Comparison of ENCODE assay signal across 27 cellular contexts in genomic region chr15:70066422-70066821, GRCh38. TPM values are rescaled to one million over a fixed set of nuclear protein-coding genes. Genes with fewer than 3 reads are reported as not detected.
DNase-seq lines count a peak whose midpoint lies in the region; ATAC-seq, FAIRE-seq and TF ChIP-seq lines count a peak whose summit lies in the region.
"Had no signal": no experiment of that assay in that cellular context is flagged by ENCODE, and none has a peak within 500 bp of the region (broad histone marks: within the 10 kb centered on the region; RNA-seq: fewer than 3 reads in every experiment).

No MANE protein-coding gene starts in this region.

- no peaks in the 10 kb centered on the region for H3K9me1 ChIP-seq in K562 (ENCODE audit: control insufficient read depth, insufficient read depth, low read length)

- ATAC-seq in GM23338 (no peak), K562 (no peak), mucosa of descending colon (no peak), GM21825 (IDR thresholded peaks at IDR 0.05; ENCODE audit: unreplicated experiment) (no peak)
- ATAC-seq: activated CD4-positive, alpha-beta T cell treated with anti-CD3 and anti-CD28 coated beads for 36 hours; GM12878; heart left ventricle; psoas muscle had no signal

- no peak for TF ChIP-seq EP300 in K562 (IDR thresholded peaks at IDR 0.05; ENCODE audit: low read length)

- no peaks in the 10 kb centered on the region for H3F3A ChIP-seq in GM23338 (replicated peaks; ENCODE audit: low read depth)

- WGBS in K562 (ENCODE audit: insufficient coverage, low coverage, missing lambda C conversion rate): 85% methylated on average over 5 of the region's 5 CpGs

- no peaks in the 10 kb centered on the region for H3K9me2 ChIP-seq in GM23338 (ENCODE audit: insufficient read depth)

- POLR2A ChIA-PET in K562 (lab: Yijun Ruan, JAX): no interaction called here

- H3K4me2 ChIP-seq in GM23338: no peak overlapping the region
- no peak overlapping the region for H3K4me2 ChIP-seq in K562 (ENCODE audit: insufficient read depth, low read length)

- no peaks in the 10 kb centered on the region for H3K9me3 Mint-ChIP-seq in GM23338
- H3K9me3 Mint-ChIP-seq: activated T-cell treated with anti-CD3 and anti-CD28 coated beads, Interleukin-2, amount 50 U/mL, for 24 hours had no signal

- peaks cover 7% of the 10 kb centered on the region for H3K79me2 ChIP-seq in GM23338 (replicated peaks; ENCODE audit: insufficient read depth)
- no peaks in the 10 kb centered on the region for H3K79me2 ChIP-seq in K562 (ENCODE audit: control insufficient read depth, insufficient read depth, low read length)

- in situ Hi-C loops in K562 (cut with MboI): no loop called here

- CTCF ChIA-PET in K562 (lab: Yijun Ruan, JAX; ENCODE audit: low intra/inter-chr PET ratio): no interaction called here

- H3K27me3 Mint-ChIP-seq in GM23338 (ENCODE audit: insufficient read depth, low read depth, poor library complexity): peaks cover 9% of the 10 kb centered on the region
- H3K27me3 Mint-ChIP-seq: activated CD4-positive, alpha-beta T cell treated with anti-CD3 and anti-CD28 coated beads for 36 hours; activated T-cell treated with anti-CD3 and anti-CD28 coated beads, Interleukin-2, amount 50 U/mL, for 24 hours had no signal

- H3K9ac ChIP-seq in K562 (ENCODE audit: insufficient read depth in 1 of 2, low read depth in 2 of 2, low read length in 2 of 2): no peak overlapping the region

- TF ChIP-seq POLR2A in K562 (conservative IDR thresholded peaks at IDR 0.05): no peak

- H3K36me3 Mint-ChIP-seq in GM23338 (ENCODE audit: low read depth): peaks cover 56% of the 10 kb centered on the region

- H3K4me3 ChIP-seq in GM23338 (no peak overlapping the region), K562 (no peak overlapping the region), mucosa of descending colon (no peak overlapping the region)
- H3K4me3 ChIP-seq: colonic mucosa, esophagus muscularis mucosa, GM12878, heart left ventricle, MG63, Peyer's patch, psoas muscle, upper lobe of right lung had no signal

- H3K27ac ChIP-seq in GM23338 (ENCODE audit: low read depth) (no peak overlapping the region), K562 (ENCODE audit: extremely low read depth, low read depth, low read length) (no peak overlapping the region)
- H3K27ac ChIP-seq: colonic mucosa, esophagus muscularis mucosa, heart left ventricle, Peyer's patch, psoas muscle, upper lobe of right lung had no signal

- H3K4me3 Mint-ChIP-seq in GM23338: no peak overlapping the region
- H3K4me3 Mint-ChIP-seq: activated CD4-positive, alpha-beta T cell treated with anti-CD3 and anti-CD28 coated beads for 36 hours; activated T-cell treated with anti-CD3 and anti-CD28 coated beads, Interleukin-2, amount 50 U/mL, for 24 hours had no signal

- peak overlapping the region; percentile 77 for H3K27ac Mint-ChIP-seq in GM23338

- intact Hi-C loops in K562 (cut with micrococcal nuclease): no loop called here
- intact Hi-C loops in mucosa of descending colon (cut with DNase I, micrococcal nuclease): no loop called here

- DNase-seq in GM23338 (ENCODE audit: low spot score): no peak
- DNase-seq in K562 (ENCODE audit: extremely low read depth in 1 of 4, low spot score in 3 of 4): no peak
- DNase-seq in foreskin melanocyte: peak; percentile 29
- peak; percentile 5 for DNase-seq in stromal cell of bone marrow (ENCODE audit: low read depth)
- DNase-seq in activated naive CD4-positive, alpha-beta T cell treated with anti-CD3 and anti-CD28 coated beads, Interleukin-2, amount 50 U/mL, for 16 hours: no peak
- no peak for DNase-seq in mucosa of descending colon
- DNase-seq in mesenteric fat pad (ENCODE audit: low spot score): no peak
- DNase-seq: activated CD4-positive, alpha-beta T cell treated with anti-CD3 and anti-CD28 coated beads for 36 hours; activated CD8-positive, alpha-beta memory T cell treated with anti-CD3 and anti-CD28 coated beads for 24 hours; activated gamma-delta T cell treated with Interleukin-2 at 50 U/mL for 16 hours; activated T-cell treated with anti-CD3 and anti-CD28 coated beads, Interleukin-2, amount 50 U/mL, for 24 hours; colonic mucosa; KBM-7; mammary epithelial cell; MG63; NCI-H1417; NCI-H2107; NCI-H510A treated with DMSO at 0.1 percent for 48 hours; Peyer's patch; psoas muscle; T-helper 1 cell; upper lobe of right lung had no signal

- no peak for FAIRE-seq in K562 (lab: Jason Lieb, UNC)
- FAIRE-seq: GM12878, TTC549 had no signal

- H2AFZ ChIP-seq in GM23338: no peak overlapping the region
- no peak overlapping the region for H2AFZ ChIP-seq in K562 (ENCODE audit: low read depth, low read length)

- peaks cover 6% of the 10 kb centered on the region; the same call in 1 of the 2 replicates for H3K4me1 ChIP-seq in GM23338 (ENCODE audit: insufficient read depth)
- H3K4me1 ChIP-seq in K562 (replicated peaks in 1 of 2; ENCODE audit: control insufficient read depth in 2 of 2, insufficient read depth in 2 of 2, low read length in 2 of 2): no peaks in the 10 kb centered on the region; a peak in 1 of 5 replicates
- H3K4me1 ChIP-seq in mucosa of descending colon (ENCODE audit: low read depth): peaks cover 24% of the 10 kb centered on the region

- peaks cover 15% of the 10 kb centered on the region for H3K4me1 Mint-ChIP-seq in GM23338

- H4K20me1 ChIP-seq in GM23338 (replicated peaks; ENCODE audit: insufficient read depth) (peaks cover 23% of the 10 kb centered on the region), K562 (replicated peaks; ENCODE audit: control insufficient read depth, insufficient read depth, low read length) (no peaks in the 10 kb centered on the region)

- TF ChIP-seq CTCF in GM23338 (conservative IDR thresholded peaks at IDR 0.05; ENCODE audit: low read depth in 2 of 2) (no peak), K562 (IDR thresholded peaks at IDR 0.05 in 2 of 3, conservative IDR thresholded peaks at IDR 0.05 in 1 of 3; ENCODE audit: insufficient read depth in 2 of 3, low read depth in 1 of 3, low read length in 3 of 3) (no peak), mucosa of descending colon (IDR thresholded peaks at IDR 0.05) (no peak)

- TF ChIP-seq RAD21 in K562 (CRISPR knock-in tag; conservative IDR thresholded peaks at IDR 0.05 in 1 of 2, IDR thresholded peaks at IDR 0.05 in 1 of 2): no peak

- no peaks in the 10 kb centered on the region for H3K9me3 ChIP-seq in K562 (replicated peaks; ENCODE audit: control insufficient read depth, insufficient read depth, low read depth, low read length)
- no peaks in the 10 kb centered on the region for H3K9me3 ChIP-seq in mucosa of descending colon
- H3K9me3 ChIP-seq: colonic mucosa, esophagus muscularis mucosa, heart left ventricle, MG63, Peyer's patch, psoas muscle, upper lobe of right lung had no signal

- H3K36me3 ChIP-seq in GM23338 (ENCODE audit: insufficient read depth) (no peaks in the 10 kb centered on the region; the same call in none of the 2 replicates), K562 (ENCODE audit: control insufficient read depth, insufficient read depth, low read length) (peaks cover 98% of the 10 kb centered on the region), mucosa of descending colon (ENCODE audit: low read depth) (peaks cover 1% of the 10 kb centered on the region)

- H3K27me3 ChIP-seq in GM23338 (ENCODE audit: insufficient read depth): no peaks in the 10 kb centered on the region
- H3K27me3 ChIP-seq in K562 (ENCODE audit: control insufficient read depth in 2 of 2, insufficient read depth in 2 of 2, low read length in 2 of 2): no peaks in the 10 kb centered on the region
- H3K27me3 ChIP-seq: colonic mucosa, esophagus muscularis mucosa, heart left ventricle, MG63, Peyer's patch, upper lobe of right lung had no signal

- no TSS peak for BruUV-seq in K562 (replicated peaks; lab: Mats Ljungman, UMichigan)

TF ChIP-seq in GM23338, 12 proteins besides CTCF, POLR2A, EP300 and RAD21 (continues in another document):
- TF ChIP-seq ZNF331 (CRISPR knock-in tag; IDR thresholded peaks at IDR 0.05; ENCODE audit: low read depth) (no peak), EZH2 (IDR thresholded peaks at IDR 0.05; ENCODE audit: low read depth, unreplicated experiment) (no peak), JUNB (IDR thresholded peaks at IDR 0.05; ENCODE audit: unreplicated experiment) (no peak), CREB1 (CRISPR knock-in tag; IDR thresholded peaks at IDR 0.05; ENCODE audit: low read depth) (no peak), EZH2phosphoT487 (IDR thresholded peaks at IDR 0.05; ENCODE audit: unreplicated experiment) (no peak), STAT1 (IDR thresholded peaks at IDR 0.05; ENCODE audit: unreplicated experiment) (no peak)

TF ChIP-seq in K562, 482 proteins besides CTCF, POLR2A, EP300 and RAD21:
- TF ChIP-seq ZFP1 (CRISPR knock-in tag; IDR thresholded peaks at IDR 0.05) (no peak), NFE2 (IDR thresholded peaks at IDR 0.05; ENCODE audit: low read depth) (peak; percentile 14; the same call in 1 of the 2 replicates), MAFG (tag; conservative IDR thresholded peaks at IDR 0.05) (peak; percentile 27; the same call in 1 of the 2 replicates)

RNA-seq across cellular contexts. Expression of gene TLE3, which starts 31.3 kb away (rescaled TPM):
- total RNA-seq in GM23338 (2014; rRNA removed; shearing (Covaris generic)): 55.7 and 79.5 TPM in 2 replicates
- polyA plus RNA-seq in GM23338 (2016; fragmentation: Nextera tagmentation; extraction: Ambion mirVana) (9.2 and 10.4 TPM in 2 replicates), K562 (2011; rRNA removed) (6.4 and 14.8 TPM in 2 replicates), K562 (2014; fragmentation: Illumina TruSeq; extraction: Trizol) (14.4 and 30.2 TPM in 2 replicates), K562 (2014; fragmentation: Nextera tagmentation; extraction: Ambion mirVana) (1 to 10 TPM; 1.5 to 2.3 TPM), K562 (2014; rRNA removed) (21.1 and 25.2 TPM in 2 replicates)
- 47.5 and 98.2 TPM in 2 replicates for total RNA-seq in K562 (2011; cell fraction: chromatin; rRNA removed; ENCODE audit: low replicate concordance)
- 56.7 and 69.2 TPM in 2 replicates for total RNA-seq in K562 (2011; cell fraction: nucleolus; rRNA removed)
- 49.1 and 56.6 TPM in 2 replicates for total RNA-seq in K562 (2011; cell fraction: nucleoplasm; rRNA removed)
- total RNA-seq in K562 (2014; rRNA removed) (26.9 and 31.6 TPM in 2 replicates), K562 (2014; rRNA removed; fragmentation: Illumina TruSeq; extraction: Trizol) (13.4 and 14.2 TPM in 2 replicates), K562 (2015; rRNA removed; fragmentation: Illumina TruSeq; extraction: Trizol) (14.1 and 14.3 TPM in 2 replicates), K562 (2021) (78.3 and 84.2 TPM in 2 replicates), mucosa of descending colon (100 to 1,000 TPM in 2 of 3 donors, 10 to 100 TPM in 1; 77.6 to 123 (median 103) TPM), mesenteric fat pad (52.5 TPM)
- 8.4 and 9.7 TPM in 2 replicates for polyA plus RNA-seq in K562 (2011; cell fraction: cytosol; rRNA removed)
- polyA plus RNA-seq in K562 (2011; cell fraction: nucleus; rRNA removed): 34.5 and 47.6 TPM in 2 replicates
- 33.7 and 52.9 TPM in 2 replicates for polyA plus RNA-seq in K562 (2012)
- 32.3 and 47.1 TPM in 2 replicates for polyA minus RNA-seq in K562 (2011; rRNA and poly(A)+ RNA removed)
- polyA minus RNA-seq in K562 (2011; cell fraction: cytosol; rRNA and poly(A)+ RNA removed): 34.6 and 56.1 TPM in 2 replicates
- 45.1 and 56.8 TPM in 2 replicates for polyA minus RNA-seq in K562 (2011; cell fraction: nucleus; rRNA and poly(A)+ RNA removed)

Comparison
In these comparisons a context has a peak if more than half of its experiments do, and no peak if none do; other contexts are left out.
1. DNase-seq: peak in foreskin melanocyte (single experiment) and stromal cell of bone marrow (single experiment); none in GM23338 (single experiment), K562 (0 of 4), activated naive CD4-positive, alpha-beta T cell treated with anti-CD3 and anti-CD28 coated beads, Interleukin-2, amount 50 U/mL, for 16 hours (single experiment), mucosa of descending colon (0 of 3) and mesenteric fat pad (single experiment).